ENCODE assay signal across 8 cellular contexts in the genomic region with DNA sequence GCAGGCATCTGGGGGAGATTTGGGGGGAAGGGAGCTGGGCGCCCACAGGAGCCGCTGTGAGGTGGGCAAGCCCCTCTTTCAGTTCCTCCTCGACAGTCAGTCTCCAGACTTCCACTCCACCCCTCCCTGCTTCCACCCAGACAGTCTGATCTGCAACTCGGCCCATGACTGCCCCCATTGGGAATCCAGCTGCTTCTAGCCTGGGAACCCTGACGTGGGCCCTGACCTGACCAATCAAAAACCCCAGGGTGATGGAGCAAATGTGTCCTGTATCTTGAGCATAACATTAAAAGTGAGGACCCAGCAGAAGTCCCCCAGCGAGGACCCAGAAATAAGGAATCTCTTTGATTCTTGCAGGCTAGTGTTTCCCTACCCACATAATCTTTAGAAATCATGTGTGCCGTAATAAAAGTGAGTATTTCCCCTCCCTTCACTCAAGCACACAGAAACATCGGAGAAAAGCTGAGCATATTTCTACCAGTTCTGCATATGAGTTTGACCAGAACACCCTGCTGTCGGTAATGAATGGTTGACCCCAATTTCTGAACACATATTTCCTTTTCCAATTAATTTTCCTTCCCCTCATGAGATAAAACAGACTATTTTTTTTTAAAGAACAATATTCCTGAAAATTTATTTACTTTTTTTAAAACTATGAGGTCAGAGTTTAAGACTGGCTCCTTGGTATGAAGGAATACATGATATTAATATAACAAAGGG. TPM values are rescaled to one million over a fixed set of nuclear protein-coding genes. Genes with fewer than 3 reads are reported as not detected.
A peak's percentile ranks its signal among the peaks of the same experiment; 100 is the strongest.
DNase-seq lines count a peak whose midpoint lies in the region; ATAC-seq, FAIRE-seq and TF ChIP-seq lines count a peak whose summit lies in the region.

No MANE protein-coding gene starts in this region.

- H3K4me3 Mint-ChIP-seq in osteocyte (ENCODE audit: unreplicated experiment), result no peak overlapping the region

- peak overlapping the region; percentile 97 for H3K27ac Mint-ChIP-seq in osteocyte (ENCODE audit: unreplicated experiment)

- H3K27me3 Mint-ChIP-seq in osteocyte (ENCODE audit: unreplicated experiment), result no peaks in the 10 kb centered on the region

- no peak overlapping the region for H3K4me3 ChIP-seq in AG10803 (ENCODE audit: low read length)

- H3K9me3 Mint-ChIP-seq in osteocyte (ENCODE audit: unreplicated experiment), result no peaks in the 10 kb centered on the region

- peaks cover 49% of the 10 kb centered on the region for H3K36me3 Mint-ChIP-seq in osteocyte (ENCODE audit: unreplicated experiment)

- TF ChIP-seq CTCF in AG10803 (conservative IDR thresholded peaks at IDR 0.05; ENCODE audit: low read length), result peak; percentile 47
- peak; percentile 21 for TF ChIP-seq CTCF in osteocyte (IDR thresholded peaks at IDR 0.05)

- ATAC-seq in GM21360 (IDR thresholded peaks at IDR 0.05; ENCODE audit: unreplicated experiment) (peak; percentile 73), GM18519 (IDR thresholded peaks at IDR 0.05; ENCODE audit: low FRiP score, unreplicated experiment) (no peak), GM19324 (IDR thresholded peaks at IDR 0.05; ENCODE audit: low FRiP score, unreplicated experiment) (no peak)

- H3K4me1 Mint-ChIP-seq in osteocyte (ENCODE audit: unreplicated experiment), result peaks cover 67% of the 10 kb centered on the region

- peak; percentile 31 for FAIRE-seq in endometrium (lab: Jason Lieb, UNC)

- DNase-seq in AG10803 (ENCODE audit: low read depth) (peak; percentile 85), NAMALWA (ENCODE audit: low spot score) (peak; percentile 38), osteocyte (ENCODE audit: extremely low spot score, unreplicated experiment) (no peak), NCI-H2196 treated with DMSO at 0.1 percent for 48 hours (lab: John Stamatoyannopoulos, UW; ENCODE audit: unreplicated experiment) (no peak)

RNA-seq across cellular contexts. Expression of gene SSH1, which starts 6.4 kb away (rescaled TPM):
- total RNA-seq in osteocyte, result 96.9 and 109 TPM in 2 replicates

RNA-seq across cellular contexts. Expression of gene DAO, which starts 28.9 kb away (rescaled TPM):
- total RNA-seq in osteocyte, result not detected in 2 replicates

Comparison
In these comparisons a context has a peak if more than half of its experiments do, and no peak if none do; other contexts are left out.
1. DNase-seq: peak in AG10803 (single experiment) and NAMALWA (single experiment); none in osteocyte (single experiment) and NCI-H2196 treated with DMSO at 0.1 percent for 48 hours (single experiment).